In genomic region chr17:66364508-66365203, GRCh38 we compare ENCODE assay signal across 16 cellular contexts.
DNase-seq lines count a peak whose midpoint lies in the region; ATAC-seq and TF ChIP-seq lines count a peak whose summit lies in the region.
"Had no signal": no experiment of that assay in that cellular context is flagged by ENCODE, and none has a peak within 500 bp of the region (broad histone marks: within the 10 kb centered on the region; RNA-seq: fewer than 3 reads in every experiment).

No MANE protein-coding gene starts in this region.

- H3K27ac Mint-ChIP-seq in CD4-positive, CD25-positive, alpha-beta regulatory T cell: peak overlapping the region in 1 of 3 donors; percentile 2

- H3K27me3 ChIP-seq in CD4-positive, CD25-positive, alpha-beta regulatory T cell (ENCODE audit: control insufficient read depth, insufficient read depth, low read length): no peaks in the 10 kb centered on the region
- no peaks in the 10 kb centered on the region for H3K27me3 ChIP-seq in SJCRH30
- H3K27me3 ChIP-seq in lower lobe of right lung (ENCODE audit: low read depth): no peaks in the 10 kb centered on the region
- H3K27me3 ChIP-seq: heart left ventricle, MG63, sigmoid colon, stomach had no signal

- no peaks in the 10 kb centered on the region for H3K36me3 ChIP-seq in CD4-positive, CD25-positive, alpha-beta regulatory T cell (ENCODE audit: control insufficient read depth, insufficient read depth, low read length)
- H3K36me3 ChIP-seq in SJCRH30 (no peaks in the 10 kb centered on the region), lower lobe of right lung (no peaks in the 10 kb centered on the region)
- H3K36me3 ChIP-seq: heart left ventricle, MG63, sigmoid colon, stomach had no signal

- peaks cover 17 to 79% (median 51%) of the 10 kb centered on the region in 4 donors for H3K4me1 Mint-ChIP-seq in CD4-positive, CD25-positive, alpha-beta regulatory T cell

- ATAC-seq in CD4-positive, CD25-positive, alpha-beta regulatory T cell (ENCODE audit: low read depth in 2 of 2): no peak
- ATAC-seq in lower lobe of right lung (no peak), HG03457 (IDR thresholded peaks at IDR 0.05; ENCODE audit: unreplicated experiment) (no peak)
- ATAC-seq: heart left ventricle had no signal

- H3K4me3 ChIP-seq in CD4-positive, CD25-positive, alpha-beta regulatory T cell (ENCODE audit: low read depth, low read length): peak overlapping the region; percentile 38
- H3K4me3 ChIP-seq in SJCRH30 (no peak overlapping the region), lower lobe of right lung (no peak overlapping the region)
- H3K4me3 ChIP-seq: heart left ventricle, MG63, sigmoid colon, stomach had no signal

- H3K36me3 Mint-ChIP-seq in CD4-positive, CD25-positive, alpha-beta regulatory T cell: no peaks in the 10 kb centered on the region

- no peak for DNase-seq in CD4-positive, CD25-positive, alpha-beta regulatory T cell
- DNase-seq in GF-D8 (lab: John Stamatoyannopoulos, UW) (peak; percentile 49), germinal center (ENCODE audit: low spot score) (peak; percentile 13), SJCRH30 (no peak), lower lobe of right lung (no peak), cerebellum (ENCODE audit: low spot score) (no peak)
- DNase-seq: heart left ventricle, kidney, mesendoderm, MG63, NCI-H187 treated with DMSO at 0.1 percent for 48 hours, nucleus accumbens, sigmoid colon, stomach had no signal

- H3K4me1 ChIP-seq in CD4-positive, CD25-positive, alpha-beta regulatory T cell (ENCODE audit: control insufficient read depth, insufficient read depth, low read length, poor library complexity, severe bottlenecking): peaks cover 8% of the 10 kb centered on the region
- H3K4me1 ChIP-seq in SJCRH30: peaks cover 12% of the 10 kb centered on the region
- H3K4me1 ChIP-seq in lower lobe of right lung: no peaks in the 10 kb centered on the region
- H3K4me1 ChIP-seq: heart left ventricle had no signal

- no peaks in the 10 kb centered on the region for H3K27me3 Mint-ChIP-seq in CD4-positive, CD25-positive, alpha-beta regulatory T cell

- intact Hi-C loops in lower lobe of right lung (cut with DNase I): no loop called here

- peak overlapping the region in 3 of 4 donors; percentile 13 to 38 (median 18) for H3K4me3 Mint-ChIP-seq in CD4-positive, CD25-positive, alpha-beta regulatory T cell

- H3K9me3 Mint-ChIP-seq in CD4-positive, CD25-positive, alpha-beta regulatory T cell: no peaks in the 10 kb centered on the region

- H3K9me3 ChIP-seq in CD4-positive, CD25-positive, alpha-beta regulatory T cell (ENCODE audit: control insufficient read depth in 2 of 2, low read length in 2 of 2): no peaks in the 10 kb centered on the region
- H3K9me3 ChIP-seq in SJCRH30 (replicated peaks): no peaks in the 10 kb centered on the region
- H3K9me3 ChIP-seq in lower lobe of right lung: no peaks in the 10 kb centered on the region
- H3K9me3 ChIP-seq: heart left ventricle, MG63, sigmoid colon, stomach had no signal

- no peak overlapping the region for H3K27ac ChIP-seq in CD4-positive, CD25-positive, alpha-beta regulatory T cell (ENCODE audit: insufficient read depth, low read length, poor library complexity, severe bottlenecking)
- H3K27ac ChIP-seq in VCaP (peak overlapping the region; percentile 36; the same call in 1 of the 2 replicates), SJCRH30 (no peak overlapping the region), lower lobe of right lung (no peak overlapping the region)
- H3K27ac ChIP-seq: heart left ventricle, sigmoid colon, stomach had no signal

- TF ChIP-seq CTCF in VCaP (conservative IDR thresholded peaks at IDR 0.05) (no peak), lower lobe of right lung (IDR thresholded peaks at IDR 0.05) (no peak)

Comparison
In these comparisons a context has a peak if more than half of its experiments do, and no peak if none do; other contexts are left out.
1. DNase-seq: peak in GF-D8 (single experiment) and germinal center (single experiment); none in CD4-positive, CD25-positive, alpha-beta regulatory T cell (0 of 3), SJCRH30 (0 of 2), lower lobe of right lung (single experiment) and cerebellum (single experiment).